8 cellular contexts compared by ENCODE assay signal in the genomic region with DNA sequence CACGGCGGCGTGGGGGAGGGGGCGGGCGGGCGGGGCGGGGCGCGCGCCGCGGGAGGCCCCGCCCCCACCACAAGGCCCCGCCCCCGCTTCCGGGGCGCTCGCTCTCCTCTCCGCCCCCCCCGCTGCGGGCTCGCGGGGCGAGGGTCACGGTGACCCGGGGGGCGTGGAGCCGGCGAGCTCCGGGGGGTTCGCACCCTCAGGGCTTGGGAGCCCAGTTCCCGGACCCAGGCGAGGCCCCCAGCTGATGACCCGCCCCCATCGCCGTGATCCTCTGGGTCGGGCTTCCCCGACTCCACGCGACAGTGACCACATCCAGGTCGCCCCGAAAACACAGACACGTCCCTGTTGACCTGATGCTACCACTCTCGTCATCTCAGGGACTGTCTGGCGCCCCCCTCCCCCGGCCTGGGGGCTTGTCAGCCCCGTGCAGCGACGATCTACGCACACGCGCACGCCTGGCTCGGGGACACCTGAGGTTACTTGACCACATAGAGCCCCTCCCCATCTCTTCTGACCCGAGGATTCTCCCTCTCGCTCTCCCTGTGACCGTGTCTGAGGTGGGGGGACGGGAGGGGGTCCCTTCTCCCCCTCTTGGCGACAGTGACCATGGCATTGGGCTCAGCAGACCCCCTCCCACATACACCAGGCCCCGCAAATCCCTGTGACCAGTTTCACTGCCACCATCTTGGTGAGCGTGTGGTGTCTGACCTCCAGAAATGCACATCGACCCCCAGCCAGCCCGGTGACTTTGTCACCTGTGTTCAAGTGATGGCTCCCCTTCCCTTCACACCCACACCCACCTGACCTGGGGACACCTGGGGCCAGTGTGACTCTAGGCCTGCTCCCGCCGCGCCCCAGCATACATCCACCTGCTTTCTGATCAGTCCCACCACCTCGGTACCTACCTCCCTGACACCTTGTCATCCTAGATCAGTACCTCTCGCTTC. TPM values are rescaled to one million over a fixed set of nuclear protein-coding genes. Genes with fewer than 3 reads are reported as not detected.
A peak's percentile ranks its signal among the peaks of the same experiment; 100 is the strongest.
DNase-seq lines count a peak whose midpoint lies in the region; ATAC-seq and TF ChIP-seq lines count a peak whose summit lies in the region.

No MANE protein-coding gene starts in this region.

- H3K4me3 ChIP-seq in HUES48 (ENCODE audit: low read depth, low read length) (peak overlapping the region; percentile 92), gastroesophageal sphincter (peak overlapping the region; percentile 91 to 95)

- ATAC-seq in GM21360 (IDR thresholded peaks at IDR 0.05; ENCODE audit: unreplicated experiment) (peak; percentile 26), gastroesophageal sphincter (peak; percentile 37)

- peaks cover 2% of the 10 kb centered on the region for H3K27me3 Mint-ChIP-seq in activated T-helper 1 cell treated with anti-CD3 and anti-CD28 coated beads, Interleukin-12 subunit alpha, Interleukin-12 subunit beta, Interleukin-2, Interleukin-4 antibody, amounts not matched to agents 30 ng/mL and 10 ng/mL and 1 ng/mL, durations not matched to agents 14 hours and 24 hours and 36 hours (ENCODE audit: insufficient read depth)
- H3K27me3 Mint-ChIP-seq in progenitor cell of endocrine pancreas = no peaks in the 10 kb centered on the region

- intact Hi-C loops in activated T-helper 1 cell treated with anti-CD3 and anti-CD28 coated beads, Interleukin-12 subunit alpha, Interleukin-12 subunit beta, Interleukin-2, Interleukin-4 antibody, amounts not matched to agents 30 ng/mL and 10 ng/mL and 1 ng/mL, durations not matched to agents 14 hours and 24 hours and 36 hours (cut with micrococcal nuclease) = no loop called here

- TF ChIP-seq EP300 in gastroesophageal sphincter (IDR thresholded peaks at IDR 0.05) = no peak

- TF ChIP-seq POLR2A in gastroesophageal sphincter (IDR thresholded peaks at IDR 0.05) = no peak

- peaks cover 29% of the 10 kb centered on the region for H3K4me1 Mint-ChIP-seq in activated T-helper 1 cell treated with anti-CD3 and anti-CD28 coated beads, Interleukin-12 subunit alpha, Interleukin-12 subunit beta, Interleukin-2, Interleukin-4 antibody, amounts not matched to agents 30 ng/mL and 10 ng/mL and 1 ng/mL, durations not matched to agents 14 hours and 24 hours and 36 hours (ENCODE audit: low read depth)
- H3K4me1 Mint-ChIP-seq in progenitor cell of endocrine pancreas (ENCODE audit: low read depth) = peaks cover 19% of the 10 kb centered on the region

- peak overlapping the region; percentile 88 for H3K27ac ChIP-seq in HUES48 (ENCODE audit: low read depth, low read length)
- peak overlapping the region; percentile 59 to 94 (median 90) for H3K27ac ChIP-seq in gastroesophageal sphincter

- peak overlapping the region; percentile 79 for H3K27ac Mint-ChIP-seq in activated T-helper 1 cell treated with anti-CD3 and anti-CD28 coated beads, Interleukin-12 subunit alpha, Interleukin-12 subunit beta, Interleukin-2, Interleukin-4 antibody, amounts not matched to agents 30 ng/mL and 10 ng/mL and 1 ng/mL, durations not matched to agents 14 hours and 24 hours and 36 hours
- peak overlapping the region; percentile 92 for H3K27ac Mint-ChIP-seq in progenitor cell of endocrine pancreas

- H3K4me1 ChIP-seq in ES-I3 (ENCODE audit: insufficient read depth, low read length) = no peaks in the 10 kb centered on the region; the same call in 1 of the 2 replicates
- H3K4me1 ChIP-seq in HUES48 (ENCODE audit: control insufficient read depth, insufficient read depth, low read length) = peaks cover 6% of the 10 kb centered on the region; the same call in 1 of the 2 replicates
- peaks cover 4 to 61% (median 32%) of the 10 kb centered on the region in 3 donors for H3K4me1 ChIP-seq in gastroesophageal sphincter

- 55% methylated on average over 10 of the region's 68 CpGs; no CpG with 5 or more reads in 1 of the 2 donors for WGBS in gastroesophageal sphincter (ENCODE audit: low coverage in 1 of 2), 2 donors

- no peak for TF ChIP-seq CTCF in gastroesophageal sphincter (IDR thresholded peaks at IDR 0.05)
- no peak for TF ChIP-seq CTCF in progenitor cell of endocrine pancreas (IDR thresholded peaks at IDR 0.05; ENCODE audit: unreplicated experiment)

- H3K36me3 ChIP-seq in ES-I3 (ENCODE audit: insufficient read depth, low read length) = no peaks in the 10 kb centered on the region; the same call in 1 of the 2 replicates
- peaks cover 15% of the 10 kb centered on the region; the same call in 1 of the 2 replicates for H3K36me3 ChIP-seq in HUES48 (ENCODE audit: control insufficient read depth, insufficient read depth, low read length)
- H3K36me3 ChIP-seq in gastroesophageal sphincter = peaks cover 0 to 41% of the 10 kb centered on the region in 2 donors

- DNase-seq in activated T-helper 1 cell treated with anti-CD3 and anti-CD28 coated beads, Interleukin-12 subunit alpha, Interleukin-12 subunit beta, Interleukin-2, Interleukin-4 antibody, amounts not matched to agents 30 ng/mL and 10 ng/mL and 1 ng/mL, durations not matched to agents 14 hours and 24 hours and 36 hours (ENCODE audit: low spot score) = peak; percentile 68
- DNase-seq in progenitor cell of endocrine pancreas (ENCODE audit: low spot score, unreplicated experiment) (no peak), kidney glomerular epithelial cell (lab: John Stamatoyannopoulos, UW) (no peak), 8988T (no peak)

- no peaks in the 10 kb centered on the region for H3K9me3 Mint-ChIP-seq in activated T-helper 1 cell treated with anti-CD3 and anti-CD28 coated beads, Interleukin-12 subunit alpha, Interleukin-12 subunit beta, Interleukin-2, Interleukin-4 antibody, amounts not matched to agents 30 ng/mL and 10 ng/mL and 1 ng/mL, durations not matched to agents 14 hours and 24 hours and 36 hours
- no peaks in the 10 kb centered on the region for H3K9me3 Mint-ChIP-seq in progenitor cell of endocrine pancreas (ENCODE audit: low read depth)

- H3K27me3 ChIP-seq in HUES48 (ENCODE audit: control insufficient read depth, insufficient read depth, low read length) = no peaks in the 10 kb centered on the region
- H3K27me3 ChIP-seq in gastroesophageal sphincter = peaks cover 12% of the 10 kb centered on the region

- peaks cover 9% of the 10 kb centered on the region for H3K36me3 Mint-ChIP-seq in activated T-helper 1 cell treated with anti-CD3 and anti-CD28 coated beads, Interleukin-12 subunit alpha, Interleukin-12 subunit beta, Interleukin-2, Interleukin-4 antibody, amounts not matched to agents 30 ng/mL and 10 ng/mL and 1 ng/mL, durations not matched to agents 14 hours and 24 hours and 36 hours (ENCODE audit: low read depth)
- no peaks in the 10 kb centered on the region for H3K36me3 Mint-ChIP-seq in progenitor cell of endocrine pancreas (ENCODE audit: insufficient read depth)

- H3K9ac ChIP-seq in ES-I3 (ENCODE audit: low read depth, low read length) (peak overlapping the region; percentile 74), HUES48 (ENCODE audit: low read depth, low read length) (peak overlapping the region; percentile 62; the same call in 1 of the 2 replicates)

- H3K9me3 ChIP-seq in ES-I3 (ENCODE audit: control insufficient read depth, insufficient read depth, low read length) (no peaks in the 10 kb centered on the region), HUES48 (ENCODE audit: control insufficient read depth, insufficient read depth, low read length) (no peaks in the 10 kb centered on the region), gastroesophageal sphincter (no peaks in the 10 kb centered on the region)

- H3K4me3 Mint-ChIP-seq in activated T-helper 1 cell treated with anti-CD3 and anti-CD28 coated beads, Interleukin-12 subunit alpha, Interleukin-12 subunit beta, Interleukin-2, Interleukin-4 antibody, amounts not matched to agents 30 ng/mL and 10 ng/mL and 1 ng/mL, durations not matched to agents 14 hours and 24 hours and 36 hours = peak overlapping the region; percentile 90
- H3K4me3 Mint-ChIP-seq in progenitor cell of endocrine pancreas (ENCODE audit: low read depth) = peak overlapping the region; percentile 88

RNA-seq across cellular contexts. Expression of a gene that starts 0.7 kb away (rescaled TPM):
- 47.6 and 51.9 TPM in 2 replicates for total RNA-seq in activated T-helper 1 cell treated with anti-CD3 and anti-CD28 coated beads, Interleukin-12 subunit alpha, Interleukin-12 subunit beta, Interleukin-2, Interleukin-4 antibody, amounts not matched to agents 30 ng/mL and 10 ng/mL and 1 ng/mL, durations not matched to agents 14 hours and 24 hours and 36 hours
- total RNA-seq in gastroesophageal sphincter (10 to 100 TPM; 13.9 to 23.4 (median 17.9) TPM), progenitor cell of endocrine pancreas (50.7 and 53.5 TPM in 2 replicates)

RNA-seq across cellular contexts. Expression of a gene that starts 10.3 kb away (rescaled TPM):
- total RNA-seq in activated T-helper 1 cell treated with anti-CD3 and anti-CD28 coated beads, Interleukin-12 subunit alpha, Interleukin-12 subunit beta, Interleukin-2, Interleukin-4 antibody, amounts not matched to agents 30 ng/mL and 10 ng/mL and 1 ng/mL, durations not matched to agents 14 hours and 24 hours and 36 hours = 6.9 and 7.5 TPM in 2 replicates
- total RNA-seq in gastroesophageal sphincter (1 to 10 TPM; 2.8 to 8.5 (median 5.4) TPM), progenitor cell of endocrine pancreas (0.67 and 1.1 TPM in 2 replicates)

RNA-seq across cellular contexts. Expression of a gene that starts 15.8 kb away (rescaled TPM):
- 21.3 and 22.4 TPM in 2 replicates for total RNA-seq in activated T-helper 1 cell treated with anti-CD3 and anti-CD28 coated beads, Interleukin-12 subunit alpha, Interleukin-12 subunit beta, Interleukin-2, Interleukin-4 antibody, amounts not matched to agents 30 ng/mL and 10 ng/mL and 1 ng/mL, durations not matched to agents 14 hours and 24 hours and 36 hours
- total RNA-seq in gastroesophageal sphincter = 10 to 100 TPM; 29.5 to 37.7 (median 33.4) TPM
- total RNA-seq in progenitor cell of endocrine pancreas = 9.9 and 10.8 TPM in 2 replicates

RNA-seq across cellular contexts. Expression of a gene that starts 16.0 kb away (rescaled TPM):
- not detected in 2 replicates for total RNA-seq in activated T-helper 1 cell treated with anti-CD3 and anti-CD28 coated beads, Interleukin-12 subunit alpha, Interleukin-12 subunit beta, Interleukin-2, Interleukin-4 antibody, amounts not matched to agents 30 ng/mL and 10 ng/mL and 1 ng/mL, durations not matched to agents 14 hours and 24 hours and 36 hours
- total RNA-seq in gastroesophageal sphincter (under 1 TPM; 0.13 to 0.32 (median 0.29) TPM), progenitor cell of endocrine pancreas (3.6 and 3.9 TPM in 2 replicates)

RNA-seq across cellular contexts. Expression of a gene that starts 21.6 kb away (rescaled TPM):
- 1.9 and 2.6 TPM in 2 replicates for total RNA-seq in activated T-helper 1 cell treated with anti-CD3 and anti-CD28 coated beads, Interleukin-12 subunit alpha, Interleukin-12 subunit beta, Interleukin-2, Interleukin-4 antibody, amounts not matched to agents 30 ng/mL and 10 ng/mL and 1 ng/mL, durations not matched to agents 14 hours and 24 hours and 36 hours
- total RNA-seq in gastroesophageal sphincter (10 to 100 TPM; 18.3 to 33.3 (median 26.4) TPM), progenitor cell of endocrine pancreas (97.9 and 114 TPM in 2 replicates)
